Comparison of ENCODE assay signal across 17 cellular contexts in genomic region chr11:10192036-10192435, GRCh38.
DNase-seq lines count a peak whose midpoint lies in the region; TF ChIP-seq lines count a peak whose summit lies in the region.
"Had no signal": no experiment of that assay in that cellular context is flagged by ENCODE, and none has a peak within 500 bp of the region (broad histone marks: within the 10 kb centered on the region; RNA-seq: fewer than 3 reads in every experiment).

No MANE protein-coding gene starts in this region.

- H4K20me1 ChIP-seq in Karpas-422 (ENCODE audit: insufficient read depth, low read depth, low read length), result 0 out of 2 replicates have a peak, but pooled peaks cover 12% of the 10 kb centered on the region
- no peaks in the 10 kb centered on the region for H4K20me1 ChIP-seq in osteoblast (ENCODE audit: insufficient read depth, low read length)
- H4K20me1 ChIP-seq in GM23248 (ENCODE audit: insufficient read depth), result no peaks in the 10 kb centered on the region

- H3K9me3 ChIP-seq in Karpas-422 (ENCODE audit: low read length) (no peaks in the 10 kb centered on the region), osteoblast (ENCODE audit: low read depth, low read length) (no peaks in the 10 kb centered on the region), GM23248 (ENCODE audit: low read depth) (no peaks in the 10 kb centered on the region), SJCRH30 (replicated peaks) (0 out of 2 replicates have a peak, but pooled peaks cover 3% of the 10 kb centered on the region)
- H3K9me3 ChIP-seq: BLaER1 treated with 17β-estradiol and CSF1 and Interleukin-3, amounts not matched to agents 10 nM and 100 nM had no signal

- peak; percentile 41 for DNase-seq in EH (ENCODE audit: low read depth)
- DNase-seq in Karpas-422, result peak; percentile 29
- peak; percentile 19 for DNase-seq in astrocyte of the hippocampus (ENCODE audit: low read depth, low spot score)
- no peak for DNase-seq in osteoblast (ENCODE audit: insufficient read length, low spot score, missing footprints)
- no peak for DNase-seq in GM23248
- DNase-seq in SKM-1 treated with dmso at 0.1 percent for 144 hours (lab: John Stamatoyannopoulos, UW; ENCODE audit: unreplicated experiment), result no peak
- DNase-seq in SJCRH30, result no peak
- DNase-seq in Kasumi-1 (lab: John Stamatoyannopoulos, UW), result no peak
- DNase-seq: ACHN; Calu3; CD8-positive, alpha-beta T cell; DMS79 treated with DMSO at 0.1 percent for 48 hours; GOT3; H7; IMR-90 had no signal

- H3K9ac ChIP-seq in Karpas-422 (ENCODE audit: low read length), result no peak overlapping the region
- no peak overlapping the region for H3K9ac ChIP-seq in GM23248
- H3K9ac ChIP-seq: BLaER1 treated with 17β-estradiol and CSF1 and Interleukin-3, amounts not matched to agents 10 nM and 100 nM had no signal

- H2AFZ ChIP-seq in Karpas-422 (ENCODE audit: low read length) (no peak overlapping the region), osteoblast (ENCODE audit: low read length) (no peak overlapping the region), GM23248 (no peak overlapping the region)

- in situ Hi-C loops in GM23248 (cut with MboI), result no loop called here

- H3K79me2 ChIP-seq in Karpas-422 (ENCODE audit: low read length), result no peaks in the 10 kb centered on the region
- peaks cover 25% of the 10 kb centered on the region for H3K79me2 ChIP-seq in osteoblast (ENCODE audit: insufficient read depth, low read length)
- peaks cover 71% of the 10 kb centered on the region for H3K79me2 ChIP-seq in GM23248 (ENCODE audit: insufficient read depth)

- H3K4me3 ChIP-seq in Karpas-422 (ENCODE audit: low read length), result no peak overlapping the region
- H3K4me3 ChIP-seq in osteoblast (ENCODE audit: insufficient read depth, low read length), result no peak overlapping the region
- H3K4me3 ChIP-seq in GM23248, result no peak overlapping the region
- no peak overlapping the region for H3K4me3 ChIP-seq in SJCRH30
- H3K4me3 ChIP-seq: BLaER1 treated with 17β-estradiol and CSF1 and Interleukin-3, amounts not matched to agents 10 nM and 100 nM; K562 had no signal

- WGBS in GM23248 (ENCODE audit: low coverage in 1 of 2, low lambda C conversion rate in 2 of 2, missing lambda C conversion rate in 2 of 2), 2 experiments, result 74 to 87% methylated on average over 2 of the region's 2 CpGs

- H3F3A ChIP-seq in GM23248 (ENCODE audit: insufficient read depth), result peaks cover 2% of the 10 kb centered on the region; the same call in 1 of the 2 replicates

- H3K9me2 ChIP-seq in Karpas-422 (replicated peaks; ENCODE audit: insufficient read depth, low read length), result no peaks in the 10 kb centered on the region
- no peaks in the 10 kb centered on the region for H3K9me2 ChIP-seq in GM23248 (ENCODE audit: insufficient read depth)

- H3K4me1 ChIP-seq in Karpas-422 (ENCODE audit: low read length) (no peaks in the 10 kb centered on the region), osteoblast (ENCODE audit: insufficient read depth, low read length) (peaks cover 10% of the 10 kb centered on the region), GM23248 (ENCODE audit: insufficient read depth) (peaks cover 11% of the 10 kb centered on the region), SJCRH30 (no peaks in the 10 kb centered on the region)
- H3K4me1 ChIP-seq: BLaER1 treated with 17β-estradiol and CSF1 and Interleukin-3, amounts not matched to agents 10 nM and 100 nM had no signal

- no peak overlapping the region for H3K27ac ChIP-seq in Karpas-422 (ENCODE audit: low read length)
- H3K27ac ChIP-seq in osteoblast (ENCODE audit: low read depth, low read length), result peak overlapping the region; percentile 32
- H3K27ac ChIP-seq in GM23248, result no peak overlapping the region
- H3K27ac ChIP-seq in SJCRH30, result no peak overlapping the region
- H3K27ac ChIP-seq: BLaER1 treated with 17β-estradiol and CSF1 and Interleukin-3, amounts not matched to agents 10 nM and 100 nM had no signal

- H3K27me3 ChIP-seq in Karpas-422 (ENCODE audit: low read length) (no peaks in the 10 kb centered on the region), osteoblast (ENCODE audit: insufficient read depth, low read length) (no peaks in the 10 kb centered on the region), GM23248 (replicated peaks; ENCODE audit: insufficient read depth) (no peaks in the 10 kb centered on the region), SJCRH30 (no peaks in the 10 kb centered on the region)
- H3K27me3 ChIP-seq: BLaER1 treated with 17β-estradiol and CSF1 and Interleukin-3, amounts not matched to agents 10 nM and 100 nM had no signal

- TF ChIP-seq CTCF in osteoblast (IDR thresholded peaks at IDR 0.05; ENCODE audit: extremely low read depth, low read depth, low read length), result no peak

- H3K4me2 ChIP-seq in Karpas-422 (ENCODE audit: low read depth, low read length, poor library complexity, severe bottlenecking) (no peak overlapping the region), osteoblast (ENCODE audit: insufficient read depth, low read length) (no peak overlapping the region), GM23248 (ENCODE audit: unreplicated experiment) (no peak overlapping the region)
- H3K4me2 ChIP-seq: BLaER1 treated with 17β-estradiol and CSF1 and Interleukin-3, amounts not matched to agents 10 nM and 100 nM had no signal

- H3K36me3 ChIP-seq in Karpas-422 (ENCODE audit: insufficient read depth, low read length), result no peaks in the 10 kb centered on the region
- no peaks in the 10 kb centered on the region for H3K36me3 ChIP-seq in osteoblast (ENCODE audit: insufficient read depth, low read length)
- peaks cover 4% of the 10 kb centered on the region; the same call in 1 of the 2 replicates for H3K36me3 ChIP-seq in GM23248 (ENCODE audit: low read depth)
- H3K36me3 ChIP-seq in SJCRH30, result no peaks in the 10 kb centered on the region; the same call in 1 of the 2 replicates

Comparison
In these comparisons a context has a peak if more than half of its experiments do, and no peak if none do; other contexts are left out.
1. DNase-seq: peak in EH (single experiment), Karpas-422 (single experiment) and astrocyte of the hippocampus (single experiment); none in osteoblast (single experiment), GM23248 (single experiment), SKM-1 treated with dmso at 0.1 percent for 144 hours (single experiment), SJCRH30 (0 of 2) and Kasumi-1 (0 of 2).